1 cellular context compared by ENCODE assay signal in the genomic region with DNA sequence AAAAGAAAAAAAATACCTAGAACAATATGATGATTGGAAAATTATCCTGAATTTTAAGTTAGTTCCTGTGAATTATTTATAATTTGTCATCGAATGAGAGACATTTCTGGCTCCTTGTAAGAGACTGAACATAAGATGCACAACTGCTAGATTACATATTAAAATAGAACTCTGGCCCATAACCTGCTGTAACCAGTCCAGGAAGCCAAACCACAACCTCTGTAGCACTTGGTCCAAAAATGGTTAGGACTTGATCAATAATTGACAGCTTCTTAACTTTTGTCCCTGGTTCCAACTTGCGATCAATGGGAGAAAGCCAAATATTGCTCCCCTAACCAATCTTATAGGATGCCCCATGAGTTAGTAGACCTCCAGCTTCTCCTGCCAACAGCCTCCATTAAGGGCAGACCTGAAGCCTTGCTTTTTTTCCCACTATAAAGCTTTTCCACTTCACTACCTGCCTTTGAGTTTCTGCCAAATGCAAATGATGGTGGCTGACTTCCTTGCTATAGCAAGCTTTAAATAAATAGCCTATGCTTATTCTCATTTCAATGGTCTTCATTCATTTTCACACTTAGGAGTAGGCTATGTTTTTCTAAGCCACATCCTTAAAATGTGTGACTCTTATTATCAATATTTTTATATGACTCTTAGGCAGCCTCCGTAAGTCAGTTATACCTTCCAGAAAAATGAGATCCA.
A peak's percentile ranks its signal among the peaks of the same experiment; 100 is the strongest.
TF ChIP-seq lines count a peak whose summit lies in the region.

No MANE protein-coding gene starts in this region.

TF ChIP-seq in GM12878, 131 proteins besides CTCF, POLR2A, EP300 and RAD21 (continued from another document):
- TF ChIP-seq, protein P1, sequence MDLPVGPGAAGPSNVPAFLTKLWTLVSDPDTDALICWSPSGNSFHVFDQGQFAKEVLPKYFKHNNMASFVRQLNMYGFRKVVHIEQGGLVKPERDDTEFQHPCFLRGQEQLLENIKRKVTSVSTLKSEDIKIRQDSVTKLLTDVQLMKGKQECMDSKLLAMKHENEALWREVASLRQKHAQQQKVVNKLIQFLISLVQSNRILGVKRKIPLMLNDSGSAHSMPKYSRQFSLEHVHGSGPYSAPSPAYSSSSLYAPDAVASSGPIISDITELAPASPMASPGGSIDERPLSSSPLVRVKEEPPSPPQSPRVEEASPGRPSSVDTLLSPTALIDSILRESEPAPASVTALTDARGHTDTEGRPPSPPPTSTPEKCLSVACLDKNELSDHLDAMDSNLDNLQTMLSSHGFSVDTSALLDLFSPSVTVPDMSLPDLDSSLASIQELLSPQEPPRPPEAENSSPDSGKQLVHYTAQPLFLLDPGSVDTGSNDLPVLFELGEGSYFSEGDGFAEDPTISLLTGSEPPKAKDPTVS (IDR thresholded peaks at IDR 0.05; ENCODE audit: low read depth, low read length) = no peak
- TF ChIP-seq ZNF217 (IDR thresholded peaks at IDR 0.05) (peak; percentile 44; the same call in 1 of the 2 replicates), SPI1 (IDR thresholded peaks at IDR 0.05; ENCODE audit: borderline replicate concordance, insufficient read depth, low read depth, low read length) (no peak), MEF2B (IDR thresholded peaks at IDR 0.05; ENCODE audit: partially characterized antibody, poor library complexity, severe bottlenecking) (peak; percentile 33), RFX5 (IDR thresholded peaks at IDR 0.05; ENCODE audit: low read depth, low read length) (no peak), NFXL1 (IDR thresholded peaks at IDR 0.05; ENCODE audit: borderline replicate concordance) (no peak), FOXK2 (IDR thresholded peaks at IDR 0.05) (no peak), RBBP5 (conservative IDR thresholded peaks at IDR 0.05) (no peak)
- TF ChIP-seq, protein P2, sequence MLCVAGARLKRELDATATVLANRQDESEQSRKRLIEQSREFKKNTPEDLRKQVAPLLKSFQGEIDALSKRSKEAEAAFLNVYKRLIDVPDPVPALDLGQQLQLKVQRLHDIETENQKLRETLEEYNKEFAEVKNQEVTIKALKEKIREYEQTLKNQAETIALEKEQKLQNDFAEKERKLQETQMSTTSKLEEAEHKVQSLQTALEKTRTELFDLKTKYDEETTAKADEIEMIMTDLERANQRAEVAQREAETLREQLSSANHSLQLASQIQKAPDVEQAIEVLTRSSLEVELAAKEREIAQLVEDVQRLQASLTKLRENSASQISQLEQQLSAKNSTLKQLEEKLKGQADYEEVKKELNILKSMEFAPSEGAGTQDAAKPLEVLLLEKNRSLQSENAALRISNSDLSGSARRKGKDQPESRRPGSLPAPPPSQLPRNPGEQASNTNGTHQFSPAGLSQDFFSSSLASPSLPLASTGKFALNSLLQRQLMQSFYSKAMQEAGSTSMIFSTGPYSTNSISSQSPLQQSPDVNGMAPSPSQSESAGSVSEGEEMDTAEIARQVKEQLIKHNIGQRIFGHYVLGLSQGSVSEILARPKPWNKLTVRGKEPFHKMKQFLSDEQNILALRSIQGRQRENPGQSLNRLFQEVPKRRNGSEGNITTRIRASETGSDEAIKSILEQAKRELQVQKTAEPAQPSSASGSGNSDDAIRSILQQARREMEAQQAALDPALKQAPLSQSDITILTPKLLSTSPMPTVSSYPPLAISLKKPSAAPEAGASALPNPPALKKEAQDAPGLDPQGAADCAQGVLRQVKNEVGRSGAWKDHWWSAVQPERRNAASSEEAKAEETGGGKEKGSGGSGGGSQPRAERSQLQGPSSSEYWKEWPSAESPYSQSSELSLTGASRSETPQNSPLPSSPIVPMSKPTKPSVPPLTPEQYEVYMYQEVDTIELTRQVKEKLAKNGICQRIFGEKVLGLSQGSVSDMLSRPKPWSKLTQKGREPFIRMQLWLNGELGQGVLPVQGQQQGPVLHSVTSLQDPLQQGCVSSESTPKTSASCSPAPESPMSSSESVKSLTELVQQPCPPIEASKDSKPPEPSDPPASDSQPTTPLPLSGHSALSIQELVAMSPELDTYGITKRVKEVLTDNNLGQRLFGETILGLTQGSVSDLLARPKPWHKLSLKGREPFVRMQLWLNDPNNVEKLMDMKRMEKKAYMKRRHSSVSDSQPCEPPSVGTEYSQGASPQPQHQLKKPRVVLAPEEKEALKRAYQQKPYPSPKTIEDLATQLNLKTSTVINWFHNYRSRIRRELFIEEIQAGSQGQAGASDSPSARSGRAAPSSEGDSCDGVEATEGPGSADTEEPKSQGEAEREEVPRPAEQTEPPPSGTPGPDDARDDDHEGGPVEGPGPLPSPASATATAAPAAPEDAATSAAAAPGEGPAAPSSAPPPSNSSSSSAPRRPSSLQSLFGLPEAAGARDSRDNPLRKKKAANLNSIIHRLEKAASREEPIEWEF (IDR thresholded peaks at IDR 0.05; ENCODE audit: insufficient replicate concordance, low read depth, low read length) = no peak
- TF ChIP-seq, protein P3, sequence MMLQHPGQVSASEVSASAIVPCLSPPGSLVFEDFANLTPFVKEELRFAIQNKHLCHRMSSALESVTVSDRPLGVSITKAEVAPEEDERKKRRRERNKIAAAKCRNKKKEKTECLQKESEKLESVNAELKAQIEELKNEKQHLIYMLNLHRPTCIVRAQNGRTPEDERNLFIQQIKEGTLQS (IDR thresholded peaks at IDR 0.05; ENCODE audit: borderline replicate concordance, extremely low read depth, low read depth, low read length) = no peak
- TF ChIP-seq, protein P4, sequence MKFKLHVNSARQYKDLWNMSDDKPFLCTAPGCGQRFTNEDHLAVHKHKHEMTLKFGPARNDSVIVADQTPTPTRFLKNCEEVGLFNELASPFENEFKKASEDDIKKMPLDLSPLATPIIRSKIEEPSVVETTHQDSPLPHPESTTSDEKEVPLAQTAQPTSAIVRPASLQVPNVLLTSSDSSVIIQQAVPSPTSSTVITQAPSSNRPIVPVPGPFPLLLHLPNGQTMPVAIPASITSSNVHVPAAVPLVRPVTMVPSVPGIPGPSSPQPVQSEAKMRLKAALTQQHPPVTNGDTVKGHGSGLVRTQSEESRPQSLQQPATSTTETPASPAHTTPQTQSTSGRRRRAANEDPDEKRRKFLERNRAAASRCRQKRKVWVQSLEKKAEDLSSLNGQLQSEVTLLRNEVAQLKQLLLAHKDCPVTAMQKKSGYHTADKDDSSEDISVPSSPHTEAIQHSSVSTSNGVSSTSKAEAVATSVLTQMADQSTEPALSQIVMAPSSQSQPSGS (IDR thresholded peaks at IDR 0.05; ENCODE audit: low read length) = no peak
- TF ChIP-seq, protein P5, sequence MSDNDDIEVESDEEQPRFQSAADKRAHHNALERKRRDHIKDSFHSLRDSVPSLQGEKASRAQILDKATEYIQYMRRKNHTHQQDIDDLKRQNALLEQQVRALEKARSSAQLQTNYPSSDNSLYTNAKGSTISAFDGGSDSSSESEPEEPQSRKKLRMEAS (IDR thresholded peaks at IDR 0.05; ENCODE audit: low read depth, low read length) = no peak
